Comparison of ENCODE assay signal across 25 cellular contexts in the genomic region with DNA sequence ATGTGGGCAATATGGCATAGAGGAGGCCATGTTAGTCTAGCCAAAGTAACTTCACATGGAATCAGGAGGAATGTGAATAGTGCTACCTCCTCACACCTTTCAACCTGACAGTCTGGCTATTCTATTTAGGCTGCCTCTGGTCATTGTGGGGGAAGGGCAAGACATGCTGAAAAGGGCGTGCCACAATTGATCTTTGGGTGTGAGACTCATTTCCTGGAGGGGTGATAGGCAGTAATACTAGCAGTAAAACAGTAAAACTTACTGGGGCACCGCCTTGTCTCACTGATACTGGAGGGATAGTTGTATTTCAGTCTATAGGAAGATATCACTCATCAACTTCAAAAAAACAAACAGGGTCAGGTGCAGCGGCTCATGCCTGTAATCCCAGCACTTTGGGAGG.
DNase-seq lines count a peak whose midpoint lies in the region; ATAC-seq and TF ChIP-seq lines count a peak whose summit lies in the region.
"Had no signal": no experiment of that assay in that cellular context is flagged by ENCODE, and none has a peak within 500 bp of the region (broad histone marks: within the 10 kb centered on the region; RNA-seq: fewer than 3 reads in every experiment).

No MANE protein-coding gene starts in this region.

- H3K4me2 ChIP-seq in BLaER1 (peak overlapping the region; percentile 51), GM23338 (no peak overlapping the region), mesendoderm (ENCODE audit: low read length) (no peak overlapping the region), SK-N-SH (no peak overlapping the region)
- H3K4me2 ChIP-seq: KMS-11 had no signal

- intact Hi-C loops in upper lobe of right lung (cut with DNase I), result no loop called here
- intact Hi-C loops in breast epithelium (cut with DNase I; ENCODE audit: low total_unique reads), result loop anchor here (5.0 kb wide), 1 partner anchor 776 kb away; no protein-coding TSS in a partner anchor

- DNase-seq in GM23338 (ENCODE audit: low spot score) (no peak), WTC11 (ENCODE audit: low spot score) (no peak), mesendoderm (peak; percentile 47), upper lobe of right lung (no peak), dermis blood vessel endothelial cell (no peak), breast epithelium (ENCODE audit: low spot score in 2 of 2) (no peak), SK-N-SH (no peak)
- DNase-seq: 8988T; ACHN; BE2C; CD4-positive, CD25-positive, alpha-beta regulatory T cell; GOT3; HFFc6; IMR-90; NCI-H1048; NCI-H1417; NCI-H1694; NCI-H2029 treated with DMSO at 0.1 percent for 48 hours; NCI-H526 treated with DMSO at 0.1 percent for 48 hours; SHP77 had no signal

- H3K4ac ChIP-seq in mesendoderm (ENCODE audit: low read depth, low read length), result no peak overlapping the region

- no peak overlapping the region for H3K4me3 Mint-ChIP-seq in GM23338
- no peak overlapping the region for H3K4me3 Mint-ChIP-seq in WTC11
- H3K4me3 Mint-ChIP-seq: CD4-positive, CD25-positive, alpha-beta regulatory T cell; HFFc6 had no signal

- no peak overlapping the region for H3K56ac ChIP-seq in mesendoderm (ENCODE audit: low read length)

- no peaks in the 10 kb centered on the region; the same call in 1 of the 2 replicates for H3K9me2 ChIP-seq in GM23338 (ENCODE audit: insufficient read depth)
- no peaks in the 10 kb centered on the region for H3K9me2 ChIP-seq in SK-N-SH

- ATAC-seq in GM23338, result no peak
- peak; percentile 41; the same call in 1 of the 2 replicates for ATAC-seq in WTC11
- ATAC-seq in upper lobe of right lung, result no peak
- ATAC-seq: GM12878 had no signal

- POLR2A ChIA-PET in WTC11 (lab: Charles Lee), result no interaction called here
- POLR2A ChIA-PET in SK-N-SH (lab: Yijun Ruan, JAX), result no interaction called here

- no peak overlapping the region for H4K8ac ChIP-seq in mesendoderm (ENCODE audit: low read depth, low read length)

- H3K27ac ChIP-seq in BLaER1, result peak overlapping the region; percentile 28; the same call in 1 of the 2 replicates
- H3K27ac ChIP-seq in GM23338 (ENCODE audit: low read depth), result no peak overlapping the region
- no peak overlapping the region for H3K27ac ChIP-seq in mesendoderm (ENCODE audit: low read depth, low read length)
- H3K27ac ChIP-seq in upper lobe of right lung, result no peak overlapping the region
- H3K27ac ChIP-seq in breast epithelium, result no peak overlapping the region
- H3K27ac ChIP-seq in SK-N-SH (ENCODE audit: low read depth in 2 of 2, low read length in 1 of 2), result no peak overlapping the region
- H3K27ac ChIP-seq: KMS-11, RWPE1 had no signal

- no peak overlapping the region for H2BK5ac ChIP-seq in mesendoderm (ENCODE audit: low read length)

- TF ChIP-seq CTCF in GM23338 (conservative IDR thresholded peaks at IDR 0.05; ENCODE audit: low read depth in 2 of 2) (no peak), WTC11 (IDR thresholded peaks at IDR 0.05) (no peak), upper lobe of right lung (IDR thresholded peaks at IDR 0.05) (no peak), breast epithelium (IDR thresholded peaks at IDR 0.05) (no peak), SK-N-SH (IDR thresholded peaks at IDR 0.05) (no peak)

- H3K23ac ChIP-seq in mesendoderm (ENCODE audit: low read length), result no peak overlapping the region

- no peak overlapping the region for H3K27ac Mint-ChIP-seq in GM23338
- H3K27ac Mint-ChIP-seq in WTC11, result no peak overlapping the region
- H3K27ac Mint-ChIP-seq: CD4-positive, CD25-positive, alpha-beta regulatory T cell; HFFc6 had no signal

- 0 out of 2 replicates have a peak overlapping the region, but pooled peaks have one; percentile 29 for H2AFZ ChIP-seq in GM23338
- H2AFZ ChIP-seq in SK-N-SH (ENCODE audit: low read depth), result no peak overlapping the region

- peaks cover 10% of the 10 kb centered on the region for H3K4me1 ChIP-seq in BLaER1
- no peaks in the 10 kb centered on the region for H3K4me1 ChIP-seq in GM23338 (ENCODE audit: insufficient read depth)
- H3K4me1 ChIP-seq in mesendoderm (ENCODE audit: control insufficient read depth, low read depth, low read length), result peaks cover 6% of the 10 kb centered on the region
- no peaks in the 10 kb centered on the region for H3K4me1 ChIP-seq in upper lobe of right lung
- no peaks in the 10 kb centered on the region for H3K4me1 ChIP-seq in breast epithelium
- no peaks in the 10 kb centered on the region for H3K4me1 ChIP-seq in SK-N-SH (ENCODE audit: control insufficient read depth in 1 of 2, insufficient read depth in 2 of 2, low read depth in 1 of 2, low read length in 1 of 2)
- H3K4me1 ChIP-seq: BE2C, HAP-1 had no signal

- no peak for TF ChIP-seq POLR2A in breast epithelium (IDR thresholded peaks at IDR 0.05)

- H3K79me2 ChIP-seq in GM23338 (replicated peaks; ENCODE audit: insufficient read depth), result no peaks in the 10 kb centered on the region
- no peaks in the 10 kb centered on the region for H3K79me2 ChIP-seq in mesendoderm (ENCODE audit: control insufficient read depth, insufficient read depth, low read length)
- no peaks in the 10 kb centered on the region for H3K79me2 ChIP-seq in SK-N-SH (ENCODE audit: insufficient read depth)

- H3K27me3 Mint-ChIP-seq in GM23338 (ENCODE audit: insufficient read depth, low read depth, poor library complexity) (no peaks in the 10 kb centered on the region), WTC11 (ENCODE audit: low read depth) (no peaks in the 10 kb centered on the region)

- no peak overlapping the region for H3K9ac ChIP-seq in BLaER1
- no peak overlapping the region for H3K9ac ChIP-seq in mesendoderm (ENCODE audit: low read length)
- no peak overlapping the region for H3K9ac ChIP-seq in SK-N-SH
- H3K9ac ChIP-seq: KMS-11 had no signal

- H4K20me1 ChIP-seq in BLaER1, result no peaks in the 10 kb centered on the region
- H4K20me1 ChIP-seq in GM23338 (replicated peaks; ENCODE audit: insufficient read depth), result no peaks in the 10 kb centered on the region
- H4K20me1 ChIP-seq in SK-N-SH (ENCODE audit: insufficient read depth), result no peaks in the 10 kb centered on the region

- H4K5ac ChIP-seq in mesendoderm (ENCODE audit: low read length), result no peak overlapping the region

- peaks cover 16% of the 10 kb centered on the region for H3K9me3 Mint-ChIP-seq in GM23338
- peaks cover 10% of the 10 kb centered on the region for H3K9me3 Mint-ChIP-seq in WTC11
- H3K9me3 Mint-ChIP-seq: HFFc6 had no signal

- TF ChIP-seq EP300 in SK-N-SH (IDR thresholded peaks at IDR 0.05; ENCODE audit: borderline replicate concordance in 1 of 2, low read depth in 1 of 2, low read length in 1 of 2), result no peak

- WGBS in mesendoderm (ENCODE audit: extremely low coverage, insufficient coverage, low lambda C conversion rate), result no CpG with 5 or more reads among the region's 3 CpGs
- 30% methylated on average over 3 of the region's 3 CpGs for WGBS in SK-N-SH (ENCODE audit: low lambda C conversion rate)

- no peaks in the 10 kb centered on the region for H3K79me1 ChIP-seq in mesendoderm (ENCODE audit: low read length)

- no peak for TF ChIP-seq RAD21 in SK-N-SH (IDR thresholded peaks at IDR 0.05; ENCODE audit: low read length)

- H3K36me3 ChIP-seq in BLaER1, result no peaks in the 10 kb centered on the region
- H3K36me3 ChIP-seq in GM23338 (ENCODE audit: insufficient read depth), result no peaks in the 10 kb centered on the region
- no peaks in the 10 kb centered on the region for H3K36me3 ChIP-seq in mesendoderm (ENCODE audit: control insufficient read depth, insufficient read depth, low read length)
- no peaks in the 10 kb centered on the region for H3K36me3 ChIP-seq in upper lobe of right lung
- no peaks in the 10 kb centered on the region for H3K36me3 ChIP-seq in breast epithelium
- no peaks in the 10 kb centered on the region for H3K36me3 ChIP-seq in SK-N-SH (replicated peaks in 1 of 2; ENCODE audit: control insufficient read depth in 1 of 2, insufficient read depth in 2 of 2, low read length in 1 of 2)
- H3K36me3 ChIP-seq: BE2C, HAP-1 had no signal

- H3K18ac ChIP-seq in mesendoderm (ENCODE audit: low read length), result no peak overlapping the region

- no peak overlapping the region for H2BK120ac ChIP-seq in mesendoderm (ENCODE audit: low read depth, low read length)

- H2BK15ac ChIP-seq in mesendoderm (replicated peaks; ENCODE audit: low read depth), result no peak overlapping the region

- peaks cover 6% of the 10 kb centered on the region; the same call in 1 of the 3 replicates for H3K4me1 Mint-ChIP-seq in GM23338
- peaks cover 9% of the 10 kb centered on the region for H3K4me1 Mint-ChIP-seq in WTC11
- H3K4me1 Mint-ChIP-seq: CD4-positive, CD25-positive, alpha-beta regulatory T cell had no signal

- H2AK5ac ChIP-seq in mesendoderm (ENCODE audit: low read length), result no peak overlapping the region

- CTCF ChIA-PET in WTC11 (lab: Charles Lee) (no interaction called here), SK-N-SH (lab: Yijun Ruan, JAX) (interaction anchor here (0.8 kb wide), 1 partner anchor 10 kb away, joined by 3 read pairs; no protein-coding TSS in a partner anchor)

- H3F3A ChIP-seq in GM23338 (replicated peaks; ENCODE audit: low read depth) (no peaks in the 10 kb centered on the region), SK-N-SH (replicated peaks; ENCODE audit: insufficient read depth) (no peaks in the 10 kb centered on the region)

- no peak overlapping the region for H3K4me3 ChIP-seq in BLaER1
- H3K4me3 ChIP-seq in GM23338, result no peak overlapping the region
- H3K4me3 ChIP-seq in mesendoderm (ENCODE audit: low read length), result no peak overlapping the region
- H3K4me3 ChIP-seq in upper lobe of right lung, result no peak overlapping the region
- H3K4me3 ChIP-seq in breast epithelium, result no peak overlapping the region
- no peak overlapping the region for H3K4me3 ChIP-seq in SK-N-SH (ENCODE audit: low read depth in 2 of 2, low read length in 1 of 2)
- H3K4me3 ChIP-seq: GM12878, HAP-1 had no signal

- H3K27me3 ChIP-seq in BLaER1, result no peaks in the 10 kb centered on the region
- no peaks in the 10 kb centered on the region for H3K27me3 ChIP-seq in GM23338 (ENCODE audit: insufficient read depth)
- no peaks in the 10 kb centered on the region for H3K27me3 ChIP-seq in mesendoderm (ENCODE audit: insufficient read depth, low read length, poor library complexity)
- H3K27me3 ChIP-seq in upper lobe of right lung, result no peaks in the 10 kb centered on the region
- no peaks in the 10 kb centered on the region for H3K27me3 ChIP-seq in breast epithelium
- no peaks in the 10 kb centered on the region for H3K27me3 ChIP-seq in SK-N-SH (ENCODE audit: insufficient read depth)

- H3K9me3 ChIP-seq in BLaER1 (peaks cover 9% of the 10 kb centered on the region), upper lobe of right lung (no peaks in the 10 kb centered on the region), breast epithelium (peaks cover 0 to 4% of the 10 kb centered on the region in 2 donors), SK-N-SH (no peaks in the 10 kb centered on the region; the same call in 1 of the 2 replicates)
- H3K9me3 ChIP-seq: BE2C, HAP-1 had no signal

- no peaks in the 10 kb centered on the region for H3K36me3 Mint-ChIP-seq in GM23338 (ENCODE audit: low read depth)
- H3K36me3 Mint-ChIP-seq in WTC11, result peaks cover 6% of the 10 kb centered on the region
- H3K36me3 Mint-ChIP-seq: CD4-positive, CD25-positive, alpha-beta regulatory T cell had no signal

TF ChIP-seq in WTC11, 78 proteins besides CTCF, POLR2A, EP300 and RAD21 (continues in another document):
- no peak for TF ChIP-seq NFATC4 (CRISPR knock-in tag; IDR thresholded peaks at IDR 0.05)
- TF ChIP-seq FOXK1 (CRISPR knock-in tag; IDR thresholded peaks at IDR 0.05), result no peak

TF ChIP-seq in SK-N-SH, 30 proteins besides CTCF, POLR2A, EP300 and RAD21 (continues in another document):
- TF ChIP-seq SIN3A (IDR thresholded peaks at IDR 0.05; ENCODE audit: borderline replicate concordance, low read depth, low read length), result no peak
